In the genomic region with DNA sequence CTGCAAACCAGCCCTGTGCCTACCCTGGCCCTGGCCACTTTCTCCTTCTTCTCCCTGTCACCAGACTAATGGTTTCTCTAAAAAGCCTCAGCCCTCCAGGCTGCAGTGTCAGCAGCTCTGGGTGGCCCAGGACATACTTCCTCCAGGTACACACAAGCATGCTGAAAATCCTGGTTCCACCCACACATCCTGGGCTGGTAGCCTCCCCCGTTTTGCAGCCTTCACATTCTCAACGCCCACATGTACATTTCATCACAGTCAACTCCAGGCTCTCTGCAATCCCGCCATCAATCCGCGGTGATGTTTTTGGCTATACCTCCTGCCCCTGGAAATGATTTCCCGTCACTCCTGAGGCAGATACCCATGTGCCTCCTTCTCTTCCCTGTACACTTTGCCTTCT, we compare ENCODE assay signal across 15 cellular contexts. TPM values are rescaled to one million over a fixed set of nuclear protein-coding genes. Genes with fewer than 3 reads are reported as not detected.
DNase-seq lines count a peak whose midpoint lies in the region; ATAC-seq and TF ChIP-seq lines count a peak whose summit lies in the region.
"Had no signal": no experiment of that assay in that cellular context is flagged by ENCODE, and none has a peak within 500 bp of the region (broad histone marks: within the 10 kb centered on the region; RNA-seq: fewer than 3 reads in every experiment).

No MANE protein-coding gene starts in this region.

- H2AFZ ChIP-seq in osteoblast (ENCODE audit: low read length) = no peak overlapping the region

- DNase-seq in KBM-7 = peak; percentile 55
- DNase-seq in RWPE2 (ENCODE audit: low spot score) = no peak
- DNase-seq in renal cortical epithelial cell (ENCODE audit: low read depth) = peak; percentile 77
- no peak for DNase-seq in osteoblast (ENCODE audit: insufficient read length, low spot score, missing footprints)
- DNase-seq in HCEC 1CT = no peak
- DNase-seq: activated CD4-positive, alpha-beta memory T cell treated with anti-CD3 and anti-CD28 coated beads for 36 hours; activated T-cell treated with anti-CD3 and anti-CD28 coated beads, Interleukin-2, amount 50 U/mL, for 72 hours; AML-193; colonic mucosa; naive thymus-derived CD8-positive, alpha-beta T cell; NCI-H187 treated with DMSO at 0.1 percent for 48 hours; OCI-M1 had no signal

- H3K27me3 ChIP-seq in RWPE2 (ENCODE audit: insufficient read depth, poor library complexity, severe bottlenecking) = no peaks in the 10 kb centered on the region
- H3K27me3 ChIP-seq in osteoblast (ENCODE audit: insufficient read depth, low read length) = no peaks in the 10 kb centered on the region
- H3K27me3 ChIP-seq: colonic mucosa, esophagus muscularis mucosa had no signal

- no peak overlapping the region for H3K4me3 ChIP-seq in RWPE2 (ENCODE audit: severe bottlenecking)
- H3K4me3 ChIP-seq in osteoblast (ENCODE audit: insufficient read depth, low read length) = no peak overlapping the region
- H3K4me3 ChIP-seq: colonic mucosa, esophagus muscularis mucosa had no signal

- TF ChIP-seq CTCF in RWPE2 (IDR thresholded peaks at IDR 0.05; ENCODE audit: poor library complexity, severe bottlenecking) = no peak
- TF ChIP-seq CTCF in osteoblast (IDR thresholded peaks at IDR 0.05; ENCODE audit: extremely low read depth, low read depth, low read length) = no peak

- peak overlapping the region; percentile 47 for H3K27ac ChIP-seq in RWPE2 (ENCODE audit: poor library complexity, severe bottlenecking)
- no peak overlapping the region for H3K27ac ChIP-seq in osteoblast (ENCODE audit: low read depth, low read length)
- H3K27ac ChIP-seq: colonic mucosa, esophagus muscularis mucosa had no signal

- H3K4me1 ChIP-seq in RWPE2 (ENCODE audit: insufficient read depth, poor library complexity, severe bottlenecking) (peaks cover 15% of the 10 kb centered on the region), osteoblast (ENCODE audit: insufficient read depth, low read length) (peaks cover 2% of the 10 kb centered on the region)
- H3K4me1 ChIP-seq: colonic mucosa, esophagus muscularis mucosa had no signal

- H4K20me1 ChIP-seq in osteoblast (ENCODE audit: insufficient read depth, low read length) = no peaks in the 10 kb centered on the region

- ATAC-seq in RWPE2 (ENCODE audit: low read depth) (peak; percentile 26; the same call in 2 of the 3 replicates), esophagus mucosa (peak; percentile 82), GM18909 (IDR thresholded peaks at IDR 0.05; ENCODE audit: poor library complexity, unreplicated experiment) (no peak)
- ATAC-seq: activated T-cell treated with anti-CD3 and anti-CD28 coated beads, Interleukin-2, amount 50 U/mL, for 72 hours; naive thymus-derived CD8-positive, alpha-beta T cell had no signal

- no peaks in the 10 kb centered on the region for H3K79me2 ChIP-seq in osteoblast (ENCODE audit: insufficient read depth, low read length)

- H3K9me3 ChIP-seq in RWPE2 (ENCODE audit: severe bottlenecking) (no peaks in the 10 kb centered on the region), osteoblast (ENCODE audit: low read depth, low read length) (no peaks in the 10 kb centered on the region)
- H3K9me3 ChIP-seq: colonic mucosa, esophagus muscularis mucosa had no signal

- H3K36me3 ChIP-seq in RWPE2 (ENCODE audit: low read depth) (no peaks in the 10 kb centered on the region), osteoblast (ENCODE audit: insufficient read depth, low read length) (no peaks in the 10 kb centered on the region)
- H3K36me3 ChIP-seq: colonic mucosa, esophagus muscularis mucosa had no signal

- no peak overlapping the region for H3K4me2 ChIP-seq in osteoblast (ENCODE audit: insufficient read depth, low read length)

- in situ Hi-C loops in KBM-7 (cut with MboI; ENCODE audit: low pct_unique_long_range_greater_than_20kb, low sequenced_read_pairs) = no loop called here

RNA-seq across cellular contexts. Expression of a gene that starts 59.4 kb away (rescaled TPM):
- 16.1 TPM for total RNA-seq in esophagus mucosa
- 15.3 and 23.4 TPM in 2 replicates for total RNA-seq in renal cortical epithelial cell
- 18.8 and 22.1 TPM in 2 replicates for total RNA-seq in osteoblast

Comparison
In these comparisons a context has a peak if more than half of its experiments do, and no peak if none do; other contexts are left out.
1. DNase-seq: peak in KBM-7 (single experiment) and renal cortical epithelial cell (single experiment); none in RWPE2 (single experiment), osteoblast (single experiment) and HCEC 1CT (single experiment).